2 cellular contexts compared by ENCODE assay signal in the genomic region with DNA sequence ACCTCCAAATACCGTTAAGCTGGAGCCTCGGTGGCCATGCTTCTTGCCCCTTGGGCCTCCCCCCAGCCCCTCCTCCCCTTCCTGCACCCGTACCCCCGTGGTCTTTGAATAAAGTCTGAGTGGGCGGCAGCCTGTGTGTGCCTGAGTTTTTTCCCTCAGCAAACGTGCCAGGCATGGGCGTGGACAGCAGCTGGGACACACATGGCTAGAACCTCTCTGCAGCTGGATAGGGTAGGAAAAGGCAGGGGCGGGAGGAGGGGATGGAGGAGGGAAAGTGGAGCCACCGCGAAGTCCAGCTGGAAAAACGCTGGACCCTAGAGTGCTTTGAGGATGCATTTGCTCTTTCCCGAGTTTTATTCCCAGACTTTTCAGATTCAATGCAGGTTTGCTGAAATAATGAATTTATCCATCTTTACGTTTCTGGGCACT.
TF ChIP-seq lines count a peak whose summit lies in the region.

No MANE protein-coding gene starts in this region.

TF ChIP-seq in SK-N-SH treated with all-trans-retinoic acid at 6 μM for 48 hours, 23 proteins besides CTCF, POLR2A, EP300 and RAD21 (continued from another document):
- TF ChIP-seq, protein P1, sequence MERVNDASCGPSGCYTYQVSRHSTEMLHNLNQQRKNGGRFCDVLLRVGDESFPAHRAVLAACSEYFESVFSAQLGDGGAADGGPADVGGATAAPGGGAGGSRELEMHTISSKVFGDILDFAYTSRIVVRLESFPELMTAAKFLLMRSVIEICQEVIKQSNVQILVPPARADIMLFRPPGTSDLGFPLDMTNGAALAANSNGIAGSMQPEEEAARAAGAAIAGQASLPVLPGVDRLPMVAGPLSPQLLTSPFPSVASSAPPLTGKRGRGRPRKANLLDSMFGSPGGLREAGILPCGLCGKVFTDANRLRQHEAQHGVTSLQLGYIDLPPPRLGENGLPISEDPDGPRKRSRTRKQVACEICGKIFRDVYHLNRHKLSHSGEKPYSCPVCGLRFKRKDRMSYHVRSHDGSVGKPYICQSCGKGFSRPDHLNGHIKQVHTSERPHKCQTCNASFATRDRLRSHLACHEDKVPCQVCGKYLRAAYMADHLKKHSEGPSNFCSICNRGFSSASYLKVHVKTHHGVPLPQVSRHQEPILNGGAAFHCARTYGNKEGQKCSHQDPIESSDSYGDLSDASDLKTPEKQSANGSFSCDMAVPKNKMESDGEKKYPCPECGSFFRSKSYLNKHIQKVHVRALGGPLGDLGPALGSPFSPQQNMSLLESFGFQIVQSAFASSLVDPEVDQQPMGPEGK (CRISPR knock-in tag; IDR thresholded peaks at IDR 0.05; ENCODE audit: borderline replicate concordance) = no peak
- TF ChIP-seq ZFP3 (CRISPR knock-in tag; IDR thresholded peaks at IDR 0.05) = no peak
- no peak for TF ChIP-seq ZNF8 (CRISPR knock-in tag; IDR thresholded peaks at IDR 0.05)
- TF ChIP-seq, protein P2, sequence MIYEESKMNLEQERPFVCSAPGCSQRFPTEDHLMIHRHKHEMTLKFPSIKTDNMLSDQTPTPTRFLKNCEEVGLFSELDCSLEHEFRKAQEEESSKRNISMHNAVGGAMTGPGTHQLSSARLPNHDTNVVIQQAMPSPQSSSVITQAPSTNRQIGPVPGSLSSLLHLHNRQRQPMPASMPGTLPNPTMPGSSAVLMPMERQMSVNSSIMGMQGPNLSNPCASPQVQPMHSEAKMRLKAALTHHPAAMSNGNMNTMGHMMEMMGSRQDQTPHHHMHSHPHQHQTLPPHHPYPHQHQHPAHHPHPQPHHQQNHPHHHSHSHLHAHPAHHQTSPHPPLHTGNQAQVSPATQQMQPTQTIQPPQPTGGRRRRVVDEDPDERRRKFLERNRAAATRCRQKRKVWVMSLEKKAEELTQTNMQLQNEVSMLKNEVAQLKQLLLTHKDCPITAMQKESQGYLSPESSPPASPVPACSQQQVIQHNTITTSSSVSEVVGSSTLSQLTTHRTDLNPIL (CRISPR knock-in tag; IDR thresholded peaks at IDR 0.05; ENCODE audit: low read depth) = no peak
- TF ChIP-seq ARNTL (CRISPR knock-in tag; IDR thresholded peaks at IDR 0.05; ENCODE audit: borderline replicate concordance, low read depth) = no peak
- TF ChIP-seq RARB (CRISPR knock-in tag; IDR thresholded peaks at IDR 0.05) = no peak
- no peak for TF ChIP-seq ZNF565 (CRISPR knock-in tag; conservative IDR thresholded peaks at IDR 0.05; ENCODE audit: low read depth)
- no peak for TF ChIP-seq ISL1 (CRISPR knock-in tag; IDR thresholded peaks at IDR 0.05)
- TF ChIP-seq ESRRG (CRISPR knock-in tag; IDR thresholded peaks at IDR 0.05) = no peak
- no peak for TF ChIP-seq GLIS3 (CRISPR knock-in tag; IDR thresholded peaks at IDR 0.05)
- TF ChIP-seq, protein P3, sequence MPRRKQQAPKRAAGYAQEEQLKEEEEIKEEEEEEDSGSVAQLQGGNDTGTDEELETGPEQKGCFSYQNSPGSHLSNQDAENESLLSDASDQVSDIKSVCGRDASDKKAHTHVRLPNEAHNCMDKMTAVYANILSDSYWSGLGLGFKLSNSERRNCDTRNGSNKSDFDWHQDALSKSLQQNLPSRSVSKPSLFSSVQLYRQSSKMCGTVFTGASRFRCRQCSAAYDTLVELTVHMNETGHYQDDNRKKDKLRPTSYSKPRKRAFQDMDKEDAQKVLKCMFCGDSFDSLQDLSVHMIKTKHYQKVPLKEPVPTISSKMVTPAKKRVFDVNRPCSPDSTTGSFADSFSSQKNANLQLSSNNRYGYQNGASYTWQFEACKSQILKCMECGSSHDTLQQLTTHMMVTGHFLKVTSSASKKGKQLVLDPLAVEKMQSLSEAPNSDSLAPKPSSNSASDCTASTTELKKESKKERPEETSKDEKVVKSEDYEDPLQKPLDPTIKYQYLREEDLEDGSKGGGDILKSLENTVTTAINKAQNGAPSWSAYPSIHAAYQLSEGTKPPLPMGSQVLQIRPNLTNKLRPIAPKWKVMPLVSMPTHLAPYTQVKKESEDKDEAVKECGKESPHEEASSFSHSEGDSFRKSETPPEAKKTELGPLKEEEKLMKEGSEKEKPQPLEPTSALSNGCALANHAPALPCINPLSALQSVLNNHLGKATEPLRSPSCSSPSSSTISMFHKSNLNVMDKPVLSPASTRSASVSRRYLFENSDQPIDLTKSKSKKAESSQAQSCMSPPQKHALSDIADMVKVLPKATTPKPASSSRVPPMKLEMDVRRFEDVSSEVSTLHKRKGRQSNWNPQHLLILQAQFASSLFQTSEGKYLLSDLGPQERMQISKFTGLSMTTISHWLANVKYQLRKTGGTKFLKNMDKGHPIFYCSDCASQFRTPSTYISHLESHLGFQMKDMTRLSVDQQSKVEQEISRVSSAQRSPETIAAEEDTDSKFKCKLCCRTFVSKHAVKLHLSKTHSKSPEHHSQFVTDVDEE (CRISPR knock-in tag; IDR thresholded peaks at IDR 0.05) = no peak
- no peak for TF ChIP-seq SNAI2 (CRISPR knock-in tag; IDR thresholded peaks at IDR 0.05)
- TF ChIP-seq, protein P4, sequence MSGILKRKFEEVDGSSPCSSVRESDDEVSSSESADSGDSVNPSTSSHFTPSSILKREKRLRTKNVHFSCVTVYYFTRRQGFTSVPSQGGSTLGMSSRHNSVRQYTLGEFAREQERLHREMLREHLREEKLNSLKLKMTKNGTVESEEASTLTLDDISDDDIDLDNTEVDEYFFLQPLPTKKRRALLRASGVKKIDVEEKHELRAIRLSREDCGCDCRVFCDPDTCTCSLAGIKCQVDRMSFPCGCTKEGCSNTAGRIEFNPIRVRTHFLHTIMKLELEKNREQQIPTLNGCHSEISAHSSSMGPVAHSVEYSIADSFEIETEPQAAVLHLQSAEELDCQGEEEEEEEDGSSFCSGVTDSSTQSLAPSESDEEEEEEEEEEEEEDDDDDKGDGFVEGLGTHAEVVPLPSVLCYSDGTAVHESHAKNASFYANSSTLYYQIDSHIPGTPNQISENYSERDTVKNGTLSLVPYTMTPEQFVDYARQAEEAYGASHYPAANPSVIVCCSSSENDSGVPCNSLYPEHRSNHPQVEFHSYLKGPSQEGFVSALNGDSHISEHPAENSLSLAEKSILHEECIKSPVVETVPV (CRISPR knock-in tag; IDR thresholded peaks at IDR 0.05) = no peak
- TF ChIP-seq ZFP30 (CRISPR knock-in tag; IDR thresholded peaks at IDR 0.05) = no peak
TF ChIP-seq in SK-N-SH treated with all-trans-retinoic acid at 6 μM for 48 hours: peak in this region for 0.

TF ChIP-seq in WTC11, 78 proteins besides CTCF, POLR2A, EP300 and RAD21 (continued from another document):
- TF ChIP-seq, protein P5, sequence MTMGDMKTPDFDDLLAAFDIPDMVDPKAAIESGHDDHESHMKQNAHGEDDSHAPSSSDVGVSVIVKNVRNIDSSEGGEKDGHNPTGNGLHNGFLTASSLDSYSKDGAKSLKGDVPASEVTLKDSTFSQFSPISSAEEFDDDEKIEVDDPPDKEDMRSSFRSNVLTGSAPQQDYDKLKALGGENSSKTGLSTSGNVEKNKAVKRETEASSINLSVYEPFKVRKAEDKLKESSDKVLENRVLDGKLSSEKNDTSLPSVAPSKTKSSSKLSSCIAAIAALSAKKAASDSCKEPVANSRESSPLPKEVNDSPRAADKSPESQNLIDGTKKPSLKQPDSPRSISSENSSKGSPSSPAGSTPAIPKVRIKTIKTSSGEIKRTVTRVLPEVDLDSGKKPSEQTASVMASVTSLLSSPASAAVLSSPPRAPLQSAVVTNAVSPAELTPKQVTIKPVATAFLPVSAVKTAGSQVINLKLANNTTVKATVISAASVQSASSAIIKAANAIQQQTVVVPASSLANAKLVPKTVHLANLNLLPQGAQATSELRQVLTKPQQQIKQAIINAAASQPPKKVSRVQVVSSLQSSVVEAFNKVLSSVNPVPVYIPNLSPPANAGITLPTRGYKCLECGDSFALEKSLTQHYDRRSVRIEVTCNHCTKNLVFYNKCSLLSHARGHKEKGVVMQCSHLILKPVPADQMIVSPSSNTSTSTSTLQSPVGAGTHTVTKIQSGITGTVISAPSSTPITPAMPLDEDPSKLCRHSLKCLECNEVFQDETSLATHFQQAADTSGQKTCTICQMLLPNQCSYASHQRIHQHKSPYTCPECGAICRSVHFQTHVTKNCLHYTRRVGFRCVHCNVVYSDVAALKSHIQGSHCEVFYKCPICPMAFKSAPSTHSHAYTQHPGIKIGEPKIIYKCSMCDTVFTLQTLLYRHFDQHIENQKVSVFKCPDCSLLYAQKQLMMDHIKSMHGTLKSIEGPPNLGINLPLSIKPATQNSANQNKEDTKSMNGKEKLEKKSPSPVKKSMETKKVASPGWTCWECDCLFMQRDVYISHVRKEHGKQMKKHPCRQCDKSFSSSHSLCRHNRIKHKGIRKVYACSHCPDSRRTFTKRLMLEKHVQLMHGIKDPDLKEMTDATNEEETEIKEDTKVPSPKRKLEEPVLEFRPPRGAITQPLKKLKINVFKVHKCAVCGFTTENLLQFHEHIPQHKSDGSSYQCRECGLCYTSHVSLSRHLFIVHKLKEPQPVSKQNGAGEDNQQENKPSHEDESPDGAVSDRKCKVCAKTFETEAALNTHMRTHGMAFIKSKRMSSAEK (CRISPR knock-in tag; IDR thresholded peaks at IDR 0.05; ENCODE audit: borderline replicate concordance) = no peak
